In genomic region chr1:148263906-148264255, GRCh38 we compare ENCODE assay signal across 8 cellular contexts.
DNase-seq lines count a peak whose midpoint lies in the region; ATAC-seq and TF ChIP-seq lines count a peak whose summit lies in the region.

No MANE protein-coding gene starts in this region.

- no peaks in the 10 kb centered on the region for H3K36me3 ChIP-seq in spleen

- H3K27ac ChIP-seq in right cardiac atrium (ENCODE audit: low read length) = no peak overlapping the region
- peak overlapping the region; percentile 30 to 90 (median 70) for H3K27ac ChIP-seq in spleen

- H3K9me3 Mint-ChIP-seq in activated CD4-positive, alpha-beta T cell treated with anti-CD3 and anti-CD28 coated beads for 36 hours (ENCODE audit: low read depth) = no peaks in the 10 kb centered on the region
- no peaks in the 10 kb centered on the region for H3K9me3 Mint-ChIP-seq in WTC11

- H3K4me3 Mint-ChIP-seq in activated CD4-positive, alpha-beta T cell treated with anti-CD3 and anti-CD28 coated beads for 36 hours = peak overlapping the region; percentile 75
- peak overlapping the region; percentile 84 for H3K4me3 Mint-ChIP-seq in WTC11

- CTCF ChIA-PET in activated CD4-positive, alpha-beta T cell treated with anti-CD3 and anti-CD28 coated beads for 36 hours (lab: Charles Lee) = interaction anchor here (1.0 to 1.4 kb wide), 2 partner anchors 70 to 1179 kb away, joined by 3 to 5 read pairs; no protein-coding TSS in a partner anchor
- CTCF ChIA-PET in WTC11 (lab: Charles Lee) = interaction anchor here (0.8 to 1.1 kb wide), 3 partner anchors 40 to 104 kb away, joined by 3 to 8 read pairs (median 6); no protein-coding TSS in a partner anchor

- no peaks in the 10 kb centered on the region for H3K36me3 Mint-ChIP-seq in activated CD4-positive, alpha-beta T cell treated with anti-CD3 and anti-CD28 coated beads for 36 hours (ENCODE audit: low read depth)
- H3K36me3 Mint-ChIP-seq in WTC11 = no peaks in the 10 kb centered on the region

- H3K27me3 Mint-ChIP-seq in activated CD4-positive, alpha-beta T cell treated with anti-CD3 and anti-CD28 coated beads for 36 hours = no peaks in the 10 kb centered on the region
- peaks cover 4% of the 10 kb centered on the region; the same call in 1 of the 2 replicates for H3K27me3 Mint-ChIP-seq in WTC11 (ENCODE audit: low read depth)

- H3K4me3 ChIP-seq in right cardiac atrium (ENCODE audit: low read length) = peak overlapping the region; percentile 85
- peak overlapping the region; percentile 36 to 68 (median 44) for H3K4me3 ChIP-seq in spleen

- intact Hi-C loops in activated CD4-positive, alpha-beta T cell treated with anti-CD3 and anti-CD28 coated beads for 36 hours (cut with DNase I, micrococcal nuclease) = loop anchor here (1.0 to 10.0 kb wide), 8 partner anchors 17 to 261 kb away; partner anchors contain the start of gene NBPF11 (in 1 of the 2)
- intact Hi-C loops in right cardiac atrium (cut with DNase I) (no loop called here), spleen (cut with DNase I; ENCODE audit: low total_unique reads) (no loop called here)

- no peak for ATAC-seq in activated CD4-positive, alpha-beta T cell treated with anti-CD3 and anti-CD28 coated beads for 36 hours
- ATAC-seq in WTC11 (peak; percentile 17), right cardiac atrium (peak in 1 of 2 donors; percentile 33)

- no peak for DNase-seq in activated CD4-positive, alpha-beta T cell treated with anti-CD3 and anti-CD28 coated beads for 36 hours
- DNase-seq in activated CD4-positive, alpha-beta T cell treated with anti-CD3 and anti-CD28 coated beads for 1 hour = no peak
- DNase-seq in WTC11 (ENCODE audit: low spot score) (peak; percentile 59), right cardiac atrium (peak in 1 of 3 donors; percentile 37), spleen (no peak), NCI-H748 (lab: John Stamatoyannopoulos, UW; ENCODE audit: unreplicated experiment) (no peak), NCI-H226 (no peak), germinal center (ENCODE audit: low spot score) (no peak)

- H3K4me1 ChIP-seq in right cardiac atrium (ENCODE audit: control insufficient read depth, insufficient read depth, low read length) (no peaks in the 10 kb centered on the region), spleen (peaks cover 0 to 20% (median 12%) of the 10 kb centered on the region in 6 donors)

- H3K9me3 ChIP-seq in right cardiac atrium (ENCODE audit: control insufficient read depth, low read length) (no peaks in the 10 kb centered on the region), spleen (no peaks in the 10 kb centered on the region)

- POLR2A ChIA-PET in activated CD4-positive, alpha-beta T cell treated with anti-CD3 and anti-CD28 coated beads for 36 hours (lab: Charles Lee) = interaction anchor here (0.5 to 2.7 kb wide), 21 partner anchors 11 to 1217 kb away, joined by 3 to 289 read pairs (median 8); partner anchors contain the start of gene NBPF11
- POLR2A ChIA-PET in WTC11 (lab: Charles Lee) = interaction anchor here (0.6 to 1.4 kb wide), 25 partner anchors 8 to 1876 kb away, joined by 3 to 81 read pairs (median 5); partner anchors contain the start of gene NBPF11

- peaks cover 21% of the 10 kb centered on the region for H3K4me1 Mint-ChIP-seq in activated CD4-positive, alpha-beta T cell treated with anti-CD3 and anti-CD28 coated beads for 36 hours
- H3K4me1 Mint-ChIP-seq in WTC11 = peaks cover 31% of the 10 kb centered on the region

- peak overlapping the region; percentile 99 for H3K27ac Mint-ChIP-seq in activated CD4-positive, alpha-beta T cell treated with anti-CD3 and anti-CD28 coated beads for 36 hours
- H3K27ac Mint-ChIP-seq in WTC11 = peak overlapping the region; percentile 100

- H3K27me3 ChIP-seq in right cardiac atrium (ENCODE audit: control insufficient read depth, insufficient read depth) (no peaks in the 10 kb centered on the region), spleen (replicated peaks in 1 of 7) (peaks cover 0 to 29% (median 0%) of the 10 kb centered on the region in 7 donors)

- TF ChIP-seq POLR2A in spleen (IDR thresholded peaks at IDR 0.05) = no peak

- TF ChIP-seq CTCF in WTC11 (IDR thresholded peaks at IDR 0.05) = no peak
- no peak for TF ChIP-seq CTCF in spleen (IDR thresholded peaks at IDR 0.05 in 8 of 11, conservative IDR thresholded peaks at IDR 0.05 in 3 of 11)

- whole genome bisulfite sequencing in right cardiac atrium = 6% methylated on average over 17 of the region's 17 CpGs
- 3 to 11% (median 5%) methylated on average over 17 of the region's 17 CpGs for WGBS in spleen, 5 donors

TF ChIP-seq in WTC11, 78 proteins besides CTCF, POLR2A, EP300 and RAD21 (continues in another document):
- no peak for TF ChIP-seq ZNF416 (CRISPR knock-in tag; IDR thresholded peaks at IDR 0.05)
- no peak for TF ChIP-seq SP1 (CRISPR knock-in tag; conservative IDR thresholded peaks at IDR 0.05)
- no peak for TF ChIP-seq TCF7 (CRISPR knock-in tag; IDR thresholded peaks at IDR 0.05; ENCODE audit: low read depth)
- no peak for TF ChIP-seq ATF1 (CRISPR knock-in tag; IDR thresholded peaks at IDR 0.05)
- no peak for TF ChIP-seq TEAD1 (CRISPR knock-in tag; IDR thresholded peaks at IDR 0.05)
- no peak for TF ChIP-seq PREB (CRISPR knock-in tag; IDR thresholded peaks at IDR 0.05; ENCODE audit: borderline replicate concordance)
- TF ChIP-seq SMAD4 (CRISPR knock-in tag; IDR thresholded peaks at IDR 0.05) = no peak
- no peak for TF ChIP-seq IRF2 (CRISPR knock-in tag; IDR thresholded peaks at IDR 0.05; ENCODE audit: borderline replicate concordance, low read depth)
- no peak for TF ChIP-seq ZNF219 (CRISPR knock-in tag; IDR thresholded peaks at IDR 0.05; ENCODE audit: borderline replicate concordance)
- no peak for TF ChIP-seq ZNF281 (CRISPR knock-in tag; IDR thresholded peaks at IDR 0.05)
- TF ChIP-seq ELF4 (CRISPR knock-in tag; IDR thresholded peaks at IDR 0.05; ENCODE audit: low read depth) = no peak
- TF ChIP-seq ZNF671 (CRISPR knock-in tag; IDR thresholded peaks at IDR 0.05) = no peak
- TF ChIP-seq ZBTB43 (CRISPR knock-in tag; IDR thresholded peaks at IDR 0.05) = no peak
- TF ChIP-seq TP53 (CRISPR knock-in tag; IDR thresholded peaks at IDR 0.05) = no peak
- no peak for TF ChIP-seq FOXP4 (CRISPR knock-in tag; IDR thresholded peaks at IDR 0.05)

Comparison
In these comparisons a context has a peak if more than half of its experiments do, and no peak if none do; other contexts are left out.
1. intact Hi-C loops: an anchor here in activated CD4-positive, alpha-beta T cell treated with anti-CD3 and anti-CD28 coated beads for 36 hours (1.0 to 10.0 kb wide); none called in right cardiac atrium and spleen.